In genomic region chr12:116054280-116054679, GRCh38 we compare ENCODE assay signal across 19 cellular contexts.
A peak's percentile ranks its signal among the peaks of the same experiment; 100 is the strongest.
DNase-seq lines count a peak whose midpoint lies in the region; ATAC-seq and TF ChIP-seq lines count a peak whose summit lies in the region.
"Had no signal": no experiment of that assay in that cellular context is flagged by ENCODE, and none has a peak within 500 bp of the region (broad histone marks: within the 10 kb centered on the region; RNA-seq: fewer than 3 reads in every experiment).

No MANE protein-coding gene starts in this region.

- no peak overlapping the region for H3K4me3 Mint-ChIP-seq in MCF 10A (ENCODE audit: unreplicated experiment)
- H3K4me3 Mint-ChIP-seq in endodermal cell: no peak overlapping the region
- H3K4me3 Mint-ChIP-seq in natural killer cell: no peak overlapping the region
- H3K4me3 Mint-ChIP-seq in glutamatergic neuron (ENCODE audit: unreplicated experiment): no peak overlapping the region
- H3K4me3 Mint-ChIP-seq: T-helper 1 cell treated with Interleukin-12 subunit alpha and Interleukin-12 subunit beta and Interleukin-4 antibody, amounts not matched to agents 30 μg/mL and 1 μg/mL, for 36 hours had no signal

- CTCF ChIA-PET in MCF 10A (lab: Yijun Ruan, JAX): interaction anchor here (0.6 to 1.7 kb wide), 5 partner anchors 10 to 655 kb away, joined by 3 to 5 read pairs (median 3); no protein-coding TSS in a partner anchor
- CTCF ChIA-PET in mammary epithelial cell (lab: Charles Lee; ENCODE audit: low non-redundant PET): no interaction called here

- H3K27me3 ChIP-seq in mammary epithelial cell (ENCODE audit: insufficient read depth, low read length) (no peaks in the 10 kb centered on the region), endodermal cell (ENCODE audit: control insufficient read depth, insufficient read depth, low read length, poor library complexity, severe bottlenecking) (no peaks in the 10 kb centered on the region)
- H3K27me3 ChIP-seq: dorsolateral prefrontal cortex, MG63 had no signal

- H3K4me2 ChIP-seq in mammary epithelial cell (ENCODE audit: insufficient read depth, low read depth, low read length): no peak overlapping the region

- no peak for ATAC-seq in natural killer cell
- no peak for ATAC-seq in GM19023 (IDR thresholded peaks at IDR 0.05; ENCODE audit: unreplicated experiment)
- no peak for ATAC-seq in HG03378 (IDR thresholded peaks at IDR 0.05; ENCODE audit: unreplicated experiment)

- H3K4me1 ChIP-seq in mammary epithelial cell (ENCODE audit: insufficient read depth, low read length) (peaks cover 12% of the 10 kb centered on the region), endodermal cell (ENCODE audit: control insufficient read depth, insufficient read depth, low read length) (no peaks in the 10 kb centered on the region)

- no peak overlapping the region for H2AFZ ChIP-seq in mammary epithelial cell (ENCODE audit: low read depth, low read length)

- BruUV-seq in MCF 10A (replicated peaks; lab: Mats Ljungman, UMichigan) (no TSS peak), mammary epithelial cell (replicated peaks; lab: Mats Ljungman, UMichigan) (no TSS peak)

- H3K36me3 Mint-ChIP-seq in MCF 10A (ENCODE audit: insufficient read depth, unreplicated experiment) (no peaks in the 10 kb centered on the region), endodermal cell (ENCODE audit: low read depth) (no peaks in the 10 kb centered on the region), natural killer cell (no peaks in the 10 kb centered on the region), glutamatergic neuron (ENCODE audit: unreplicated experiment) (no peaks in the 10 kb centered on the region)

- peaks cover 87% of the 10 kb centered on the region for H3K79me2 ChIP-seq in mammary epithelial cell (ENCODE audit: insufficient read depth, low read length)

- intact Hi-C loops in MCF 10A (cut with micrococcal nuclease): no loop called here
- intact Hi-C loops in mammary epithelial cell (cut with micrococcal nuclease): no loop called here
- intact Hi-C loops in natural killer cell (cut with micrococcal nuclease): no loop called here

- H3K9me3 ChIP-seq in mammary epithelial cell (replicated peaks; ENCODE audit: insufficient read depth, low read length) (no peaks in the 10 kb centered on the region), endodermal cell (ENCODE audit: control insufficient read depth, low read length) (no peaks in the 10 kb centered on the region)
- H3K9me3 ChIP-seq: MG63 had no signal

- no peak overlapping the region for H3K9ac ChIP-seq in mammary epithelial cell (ENCODE audit: insufficient read depth, low read length)
- H3K9ac ChIP-seq in endodermal cell (ENCODE audit: extremely low read depth, low read length, poor library complexity, severe bottlenecking): no peak overlapping the region

- DNase-seq in MCF 10A (ENCODE audit: unreplicated experiment) (no peak), mammary epithelial cell (no peak), endodermal cell (no peak), natural killer cell (no peak), glutamatergic neuron (no peak), NOMO-1 treated with DMSO at 0.1 percent for 48 hours (lab: John Stamatoyannopoulos, UW; ENCODE audit: unreplicated experiment) (no peak)
- DNase-seq: activated CD4-positive, alpha-beta T cell treated with anti-CD3 and anti-CD28 coated beads, Interleukin-2, amount 50 U/mL, for 1 hour; activated CD8-positive, alpha-beta memory T cell treated with anti-CD3 and anti-CD28 coated beads, Interleukin-2, amount 50 U/mL, for 4 hours; activated gamma-delta T cell; erythroblast; foreskin melanocyte; NCI-H1436 treated with DMSO at 0.1 percent for 48 hours; NCI-H748 treated with DMSO at 0.1 percent for 48 hours; retina had no signal

- POLR2A ChIA-PET in MCF 10A (lab: Yijun Ruan, JAX): interaction anchor here (0.5 to 1.3 kb wide), 5 partner anchors 11 to 79 kb away, joined by 3 to 5 read pairs (median 3); no protein-coding TSS in a partner anchor

- H3K9me3 Mint-ChIP-seq in MCF 10A (ENCODE audit: unreplicated experiment): no peaks in the 10 kb centered on the region
- H3K9me3 Mint-ChIP-seq in endodermal cell: no peaks in the 10 kb centered on the region
- H3K9me3 Mint-ChIP-seq in natural killer cell: no peaks in the 10 kb centered on the region
- H3K9me3 Mint-ChIP-seq in glutamatergic neuron (ENCODE audit: unreplicated experiment): no peaks in the 10 kb centered on the region
- H3K9me3 Mint-ChIP-seq: T-helper 1 cell treated with Interleukin-12 subunit alpha and Interleukin-12 subunit beta and Interleukin-4 antibody, amounts not matched to agents 30 μg/mL and 1 μg/mL, for 36 hours had no signal

- no peaks in the 10 kb centered on the region for H4K20me1 ChIP-seq in mammary epithelial cell (ENCODE audit: insufficient read depth, low read length)

- in situ Hi-C loops in mammary epithelial cell (cut with MboI; ENCODE audit: low sequenced_read_pairs in 2 of 2): no loop called here

- H3K4me3 ChIP-seq in mammary epithelial cell (replicated peaks in 1 of 3; ENCODE audit: insufficient read depth in 1 of 3, low read depth in 2 of 3, low read length in 3 of 3) (no peak overlapping the region), endodermal cell (ENCODE audit: low read length) (no peak overlapping the region)
- H3K4me3 ChIP-seq: dorsolateral prefrontal cortex, MG63 had no signal

- 97% methylated on average over 2 of the region's 2 CpGs for WGBS in mammary epithelial cell (ENCODE audit: low coverage, missing lambda C conversion rate)
- 95 to 100% methylated on average over 2 of the region's 2 CpGs for WGBS in endodermal cell (ENCODE audit: insufficient coverage in 1 of 2, insufficient read length in 1 of 2), 2 experiments

- H3K27ac ChIP-seq in mammary epithelial cell (ENCODE audit: insufficient read depth, low read depth, low read length) (no peak overlapping the region), endodermal cell (ENCODE audit: low read depth, low read length) (peak overlapping the region; percentile 77)

- dilution Hi-C loops in mammary epithelial cell (cut with HindIII; ENCODE audit: low sequenced_read_pairs): no loop called here

- H3K27me3 Mint-ChIP-seq in MCF 10A (ENCODE audit: insufficient read depth, unreplicated experiment) (no peaks in the 10 kb centered on the region), endodermal cell (ENCODE audit: insufficient read depth) (no peaks in the 10 kb centered on the region), natural killer cell (ENCODE audit: low read depth in 2 of 2) (no peaks in the 10 kb centered on the region), glutamatergic neuron (ENCODE audit: unreplicated experiment) (no peaks in the 10 kb centered on the region)

- TF ChIP-seq CTCF in MCF 10A (IDR thresholded peaks at IDR 0.05; ENCODE audit: unreplicated experiment): no peak
- TF ChIP-seq CTCF in mammary epithelial cell (conservative IDR thresholded peaks at IDR 0.05 in 1 of 2, IDR thresholded peaks at IDR 0.05 in 1 of 2; ENCODE audit: extremely low read depth in 1 of 2, insufficient read depth in 1 of 2, low read depth in 1 of 2, low read length in 2 of 2): no peak
- TF ChIP-seq CTCF in endodermal cell (conservative IDR thresholded peaks at IDR 0.05): no peak
- no peak for TF ChIP-seq CTCF in natural killer cell (IDR thresholded peaks at IDR 0.05)
- TF ChIP-seq CTCF in glutamatergic neuron (IDR thresholded peaks at IDR 0.05; ENCODE audit: partially characterized antibody, unreplicated experiment): no peak

- H3K4me1 Mint-ChIP-seq in MCF 10A (ENCODE audit: insufficient read depth, unreplicated experiment) (peaks cover 20% of the 10 kb centered on the region), endodermal cell (no peaks in the 10 kb centered on the region), natural killer cell (peaks cover 40 to 44% of the 10 kb centered on the region in 2 donors), glutamatergic neuron (ENCODE audit: low read depth, unreplicated experiment) (peaks cover 3% of the 10 kb centered on the region)

- H3K36me3 ChIP-seq in mammary epithelial cell (ENCODE audit: insufficient read depth, low read length) (no peaks in the 10 kb centered on the region), endodermal cell (ENCODE audit: control insufficient read depth, insufficient read depth, low read length) (no peaks in the 10 kb centered on the region)
- H3K36me3 ChIP-seq: MG63 had no signal

- H3K27ac Mint-ChIP-seq in MCF 10A (ENCODE audit: low read depth, unreplicated experiment) (peak overlapping the region; percentile 64), endodermal cell (no peak overlapping the region), natural killer cell (peak overlapping the region; percentile 8 to 19), glutamatergic neuron (ENCODE audit: unreplicated experiment) (no peak overlapping the region)
- H3K27ac Mint-ChIP-seq: T-helper 1 cell treated with Interleukin-12 subunit alpha and Interleukin-12 subunit beta and Interleukin-4 antibody, amounts not matched to agents 30 μg/mL and 1 μg/mL, for 36 hours had no signal

Comparison
In these comparisons a context has a peak if more than half of its experiments do, and no peak if none do; other contexts are left out.
1. H3K27ac Mint-ChIP-seq: peak in MCF 10A (single experiment) and natural killer cell (2 of 2); none in endodermal cell (single experiment) and glutamatergic neuron (single experiment).